Comparison of ENCODE assay signal across 8 cellular contexts in genomic region chr5:141734501-141735231, GRCh38. TPM values are rescaled to one million over a fixed set of nuclear protein-coding genes. Genes with fewer than 3 reads are reported as not detected.
A peak's percentile ranks its signal among the peaks of the same experiment; 100 is the strongest.
DNase-seq lines count a peak whose midpoint lies in the region; ATAC-seq, FAIRE-seq and TF ChIP-seq lines count a peak whose summit lies in the region.

No MANE protein-coding gene starts in this region.

- H3K23me2 ChIP-seq in H1 (ENCODE audit: low read depth, low read length): no peaks in the 10 kb centered on the region

- H3K9ac ChIP-seq in H1 (replicated peaks in 1 of 4; ENCODE audit: extremely low read depth in 1 of 4, low read depth in 3 of 4, low read length in 3 of 4): no peak overlapping the region

- H3K9me3 Mint-ChIP-seq in Caco-2 (ENCODE audit: unreplicated experiment): no peaks in the 10 kb centered on the region

- peak; percentile 74 for FAIRE-seq in H1 (lab: Jason Lieb, UNC)

- no peak overlapping the region for H3K4me3 Mint-ChIP-seq in Caco-2 (ENCODE audit: unreplicated experiment)

- H3K56ac ChIP-seq in H1 (replicated peaks; ENCODE audit: insufficient read length, low read depth, low read length): no peak overlapping the region

- H3K36me3 ChIP-seq in Caco-2 (ENCODE audit: control insufficient read depth, insufficient read depth, low read length): no peaks in the 10 kb centered on the region
- no peaks in the 10 kb centered on the region for H3K36me3 ChIP-seq in RWPE2 (ENCODE audit: low read depth)
- H3K36me3 ChIP-seq in H1 (ENCODE audit: control insufficient read depth in 2 of 4, insufficient read depth in 4 of 4, low read length in 3 of 4): no peaks in the 10 kb centered on the region

- DNase-seq in Caco-2 (peak; percentile 76 to 82), HS-27A (ENCODE audit: low read depth) (peak; percentile 7), RWPE2 (ENCODE audit: low spot score) (peak; percentile 69), H1 (ENCODE audit: low read depth in 1 of 2, low spot score in 2 of 2) (peak in 1 of 2 experiments; percentile 87), renal cortical epithelial cell (ENCODE audit: low read depth) (peak; percentile 61), SKM-1 (lab: John Stamatoyannopoulos, UW; ENCODE audit: unreplicated experiment) (no peak), NCI-H2081 (lab: John Stamatoyannopoulos, UW) (no peak)

- no peak overlapping the region for H3K23ac ChIP-seq in H1 (ENCODE audit: insufficient read length)

- H4K8ac ChIP-seq in H1 (ENCODE audit: extremely low read depth, insufficient read depth, low read length): no peak overlapping the region

- H3K4me1 Mint-ChIP-seq in Caco-2 (ENCODE audit: low read depth, unreplicated experiment): peaks cover 14% of the 10 kb centered on the region

- no peaks in the 10 kb centered on the region for H3K27me3 ChIP-seq in Caco-2 (replicated peaks; ENCODE audit: control insufficient read depth, insufficient read depth, low read length)
- H3K27me3 ChIP-seq in RWPE2 (ENCODE audit: insufficient read depth, poor library complexity, severe bottlenecking): no peaks in the 10 kb centered on the region
- H3K27me3 ChIP-seq in H1 (replicated peaks in 1 of 4; ENCODE audit: control insufficient read depth in 3 of 4, extremely low read depth in 1 of 4, insufficient read depth in 3 of 4, low read length in 3 of 4): no peaks in the 10 kb centered on the region

- no peak overlapping the region for H2AK5ac ChIP-seq in H1 (ENCODE audit: low read depth, low read length)

- H3K4me2 ChIP-seq in H1 (ENCODE audit: insufficient read depth in 1 of 2, low read depth in 2 of 2, low read length in 2 of 2): no peak overlapping the region

- H2BK120ac ChIP-seq in H1 (replicated peaks; ENCODE audit: low read depth, low read length): no peak overlapping the region

- H3K27ac ChIP-seq in RWPE2 (ENCODE audit: poor library complexity, severe bottlenecking): no peak overlapping the region
- no peak overlapping the region for H3K27ac ChIP-seq in H1 (ENCODE audit: low read depth, low read length)

- H3K4me3 ChIP-seq in Caco-2 (ENCODE audit: low read depth, low read length): no peak overlapping the region
- no peak overlapping the region for H3K4me3 ChIP-seq in RWPE2 (ENCODE audit: severe bottlenecking)
- no peak overlapping the region for H3K4me3 ChIP-seq in H1 (ENCODE audit: extremely low read depth in 1 of 4, insufficient read depth in 2 of 4, low read depth in 3 of 4, low read length in 4 of 4)

- no peak overlapping the region for H4K5ac ChIP-seq in H1 (ENCODE audit: insufficient read length, low read depth, low read length)

- 65% methylated on average over 4 of the region's 4 CpGs; no CpG with 5 or more reads in 1 of the 2 experiments for WGBS in H1 (ENCODE audit: extremely low coverage in 1 of 2, insufficient coverage in 1 of 2, insufficient read length in 1 of 2, insufficient replicate concordance in 2 of 2, low coverage in 1 of 2, low lambda C conversion rate in 2 of 2, missing lambda C conversion rate in 1 of 2), 2 experiments

- H4K91ac ChIP-seq in H1 (replicated peaks; ENCODE audit: insufficient read length, low read length): no peak overlapping the region

- no peaks in the 10 kb centered on the region for H3K36me3 Mint-ChIP-seq in Caco-2 (ENCODE audit: insufficient read depth, unreplicated experiment)

- no peak overlapping the region for H2BK5ac ChIP-seq in H1 (ENCODE audit: low read depth, low read length)

- intact Hi-C loops in Caco-2 (cut with micrococcal nuclease; ENCODE audit: unreplicated experiment): loop anchor here (1.0 to 5.0 kb wide), 4 partner anchors 9 to 32 kb away; no protein-coding TSS in a partner anchor

- POLR2A ChIA-PET in Caco-2 (lab: Charles Lee): no interaction called here
- POLR2A ChIA-PET in H1 (lab: Charles Lee; ENCODE audit: partially characterized antibody): interaction anchor here (1.2 kb wide), 1 partner anchor 148 kb away, joined by 3 read pairs; no protein-coding TSS in a partner anchor

- no peaks in the 10 kb centered on the region for H4K20me1 ChIP-seq in H1 (replicated peaks in 1 of 2; ENCODE audit: control insufficient read depth in 1 of 2, insufficient read depth in 2 of 2, low read length in 2 of 2)

- no TSS peak for BruUV-seq in Caco-2 (replicated peaks; lab: Mats Ljungman, UMichigan)

- no peaks in the 10 kb centered on the region for H3K79me2 ChIP-seq in H1 (ENCODE audit: control insufficient read depth in 1 of 2, insufficient read depth in 2 of 2, low read length in 2 of 2)

- peaks cover 18% of the 10 kb centered on the region for H3K4me1 ChIP-seq in Caco-2
- H3K4me1 ChIP-seq in RWPE2 (ENCODE audit: insufficient read depth, poor library complexity, severe bottlenecking): no peaks in the 10 kb centered on the region
- H3K4me1 ChIP-seq in H1 (replicated peaks in 1 of 4; ENCODE audit: control insufficient read depth in 3 of 4, insufficient read depth in 4 of 4, low read length in 3 of 4): peaks cover 1 to 15% (median 7%) of the 10 kb centered on the region in 4 experiments; a peak in 5 of 7 replicates

- no peak for TF ChIP-seq POLR2A in H1 (IDR thresholded peaks at IDR 0.05; ENCODE audit: control extremely low read depth in 1 of 2, low read depth in 2 of 2, low read length in 2 of 2)

- no peak overlapping the region for H2BK12ac ChIP-seq in H1 (ENCODE audit: low read depth, low read length)

- TF ChIP-seq CTCF in Caco-2 (IDR thresholded peaks at IDR 0.05; ENCODE audit: insufficient read depth in 1 of 2, low read depth in 1 of 2, low read length in 1 of 2, severe bottlenecking in 1 of 2, unreplicated experiment in 1 of 2) (no peak), RWPE2 (IDR thresholded peaks at IDR 0.05; ENCODE audit: poor library complexity, severe bottlenecking) (no peak), H1 (IDR thresholded peaks at IDR 0.05; ENCODE audit: control extremely low read depth in 1 of 3, insufficient read depth in 1 of 3, low read depth in 1 of 3, low read length in 3 of 3) (no peak)

- peaks cover 7% of the 10 kb centered on the region for H3K27me3 Mint-ChIP-seq in Caco-2 (ENCODE audit: insufficient read depth, unreplicated experiment)

- H3K14ac ChIP-seq in H1 (ENCODE audit: insufficient read length): no peak overlapping the region

- H3K18ac ChIP-seq in H1 (ENCODE audit: extremely low read depth, low read length): no peak overlapping the region

- no peak overlapping the region for H3K27ac Mint-ChIP-seq in Caco-2 (ENCODE audit: unreplicated experiment)

- no peak overlapping the region for H2BK20ac ChIP-seq in H1 (ENCODE audit: low read length)

- H2AFZ ChIP-seq in H1 (ENCODE audit: low read length): no peak overlapping the region

- 0 out of 4 replicates have a peak, but pooled peaks have one; percentile 4 to 17 for TF ChIP-seq RAD21 in H1 (IDR thresholded peaks at IDR 0.05 in 1 of 2, conservative IDR thresholded peaks at IDR 0.05 in 1 of 2; ENCODE audit: low read depth in 2 of 2, low read length in 2 of 2)

- peak; percentile 87 for ATAC-seq in RWPE2 (ENCODE audit: low read depth)
- no peak for ATAC-seq in HG03139 (IDR thresholded peaks at IDR 0.05; ENCODE audit: unreplicated experiment)

- CTCF ChIA-PET in Caco-2 (lab: Charles Lee) (interaction anchor here (0.5 kb wide), 2 partner anchors 23 to 32 kb away, joined by 3 to 5 read pairs; no protein-coding TSS in a partner anchor), H1 (lab: Charles Lee; ENCODE audit: partially characterized antibody) (interaction anchor here (1.4 to 7.0 kb wide), 3 partner anchors 10 to 34 kb away, joined by 4 to 38 read pairs (median 8); no protein-coding TSS in a partner anchor)

- TF ChIP-seq EP300 in H1 (IDR thresholded peaks at IDR 0.05; ENCODE audit: borderline replicate concordance in 1 of 2, low read depth in 2 of 2, low read length in 2 of 2): no peak

- H3K79me1 ChIP-seq in H1 (ENCODE audit: low read depth, low read length): no peaks in the 10 kb centered on the region

- no peak overlapping the region for H2BK15ac ChIP-seq in H1 (ENCODE audit: low read length)

- no peak overlapping the region for H3K4ac ChIP-seq in H1 (replicated peaks; ENCODE audit: insufficient read length, low read depth, low read length)

- H3K9me3 ChIP-seq in Caco-2 (no peaks in the 10 kb centered on the region), RWPE2 (ENCODE audit: severe bottlenecking) (no peaks in the 10 kb centered on the region), H1 (ENCODE audit: insufficient read depth in 2 of 2, low read depth in 1 of 2, low read length in 1 of 2) (no peaks in the 10 kb centered on the region)

TF ChIP-seq in H1, 55 proteins besides CTCF, POLR2A, EP300 and RAD21:
- TF ChIP-seq CEBPB (IDR thresholded peaks at IDR 0.05; ENCODE audit: low read depth, low read length): peak; percentile 76
- TF ChIP-seq HDAC6 (IDR thresholded peaks at IDR 0.05; ENCODE audit: low read depth, low read length): no peak
- no peak for TF ChIP-seq SUZ12 (IDR thresholded peaks at IDR 0.05; ENCODE audit: low read length)
- peak; percentile 91 to 95 for TF ChIP-seq SIN3A (conservative IDR thresholded peaks at IDR 0.05 in 1 of 2, IDR thresholded peaks at IDR 0.05 in 1 of 2; ENCODE audit: low read depth in 1 of 2, low read length in 2 of 2)
TF ChIP-seq in H1: peak in this region for 2.

RNA-seq across cellular contexts. Expression of gene ARAP3, which starts 52.6 kb away (rescaled TPM):
- total RNA-seq in Caco-2 (2022): 6.3 and 7.5 TPM in 2 replicates
- 45.7 and 48.6 TPM in 2 replicates for total RNA-seq in H1 (2021; fragmentation: NEBNext Ultra II Directional; extraction: Animal tissue kit (Norgen Biotek cat#: 25700))
- 14.4 and 19.7 TPM in 2 replicates for polyA plus RNA-seq in H1 (2011; rRNA removed)
- polyA plus RNA-seq in H1 (2011; cell fraction: cytosol; rRNA removed): 15.0 TPM
- 74.7 TPM for polyA plus RNA-seq in H1 (2011; cell fraction: nucleus; rRNA removed)
- 34.7 to 39.3 TPM (median 37.2 TPM) in 4 replicates for polyA plus RNA-seq in H1 (2012, experiment 1 of 2)
- 33.8 TPM for polyA plus RNA-seq in H1 (2012, experiment 2 of 2)
- 27.3 TPM for polyA plus RNA-seq in H1 (2013, experiment 1 of 2)
- 25.0 TPM for polyA plus RNA-seq in H1 (2013, experiment 2 of 2)
- polyA minus RNA-seq in H1 (2011; rRNA and poly(A)+ RNA removed): 20.9 and 22.2 TPM in 2 replicates
- polyA minus RNA-seq in H1 (2011; cell fraction: cytosol; rRNA and poly(A)+ RNA removed): 20.5 TPM
- 27.6 TPM for polyA minus RNA-seq in H1 (2011; cell fraction: nucleus; rRNA and poly(A)+ RNA removed)
- total RNA-seq in renal cortical epithelial cell: 0.69 and 3.6 TPM in 2 replicates

Comparison
In these comparisons a context has a peak if more than half of its experiments do, and no peak if none do; other contexts are left out.
1. DNase-seq: peak in Caco-2 (2 of 2), HS-27A (single experiment), RWPE2 (single experiment) and renal cortical epithelial cell (single experiment); none in SKM-1 (single experiment) and NCI-H2081 (0 of 2).